Comparison of ENCODE assay signal across 25 cellular contexts in genomic region chr20:36525620-36526365, GRCh38. TPM values are rescaled to one million over a fixed set of nuclear protein-coding genes. Genes with fewer than 3 reads are reported as not detected.
DNase-seq lines count a peak whose midpoint lies in the region; ATAC-seq and TF ChIP-seq lines count a peak whose summit lies in the region.
"Had no signal": no experiment of that assay in that cellular context is flagged by ENCODE, and none has a peak within 500 bp of the region (broad histone marks: within the 10 kb centered on the region; RNA-seq: fewer than 3 reads in every experiment).

No MANE protein-coding gene starts in this region.

- TF ChIP-seq EP300 in gastroesophageal sphincter (IDR thresholded peaks at IDR 0.05) = no peak

- CTCF ChIA-PET in WTC11 (lab: Charles Lee) = interaction anchor here (0.8 to 1.3 kb wide), 3 partner anchors 79 to 310 kb away, joined by 3 to 5 read pairs (median 3); partner anchors contain the start of gene RAB5IF

- no peak overlapping the region for H3K4me3 Mint-ChIP-seq in WTC11
- H3K4me3 Mint-ChIP-seq in stimulated activated memory B cell treated with anti-CD40 and anti-IgM and Interleukin-4, amounts not matched to agents 10 μg/mL and 1 μg/mL and 100 μg/mL, for 72 hours = no peak overlapping the region
- H3K4me3 Mint-ChIP-seq: CD4-positive, alpha-beta T cell; dendritic cell treated with granulocyte-macrophage colony-stimulating factor and Interleukin-4, amounts not matched to agents 40 ng/mL and 50 ng/mL, for 4 days; mesothelial cell of epicardium; nephron had no signal

- H3K4me1 Mint-ChIP-seq in WTC11 = no peaks in the 10 kb centered on the region
- H3K4me1 Mint-ChIP-seq in stimulated activated memory B cell treated with anti-CD40 and anti-IgM and Interleukin-4, amounts not matched to agents 10 μg/mL and 1 μg/mL and 100 μg/mL, for 72 hours = no peaks in the 10 kb centered on the region
- H3K4me1 Mint-ChIP-seq: mesothelial cell of epicardium, nephron had no signal

- no peak overlapping the region for H3K9ac ChIP-seq in BLaER1

- H3K27me3 Mint-ChIP-seq in WTC11 (ENCODE audit: low read depth) = no peaks in the 10 kb centered on the region
- no peaks in the 10 kb centered on the region for H3K27me3 Mint-ChIP-seq in stimulated activated memory B cell treated with anti-CD40 and anti-IgM and Interleukin-4, amounts not matched to agents 10 μg/mL and 1 μg/mL and 100 μg/mL, for 72 hours
- H3K27me3 Mint-ChIP-seq: CD4-positive, alpha-beta T cell; dendritic cell treated with granulocyte-macrophage colony-stimulating factor and Interleukin-4, amounts not matched to agents 40 ng/mL and 50 ng/mL, for 4 days had no signal

- WGBS in gastroesophageal sphincter (ENCODE audit: low coverage in 1 of 2), 2 donors = 72 to 78% methylated on average over 3 to 5 of the region's 17 CpGs

- peaks cover 90% of the 10 kb centered on the region for H3K36me3 ChIP-seq in BLaER1
- H3K36me3 ChIP-seq in gastroesophageal sphincter = peaks cover 0 to 78% of the 10 kb centered on the region in 2 donors

- H3K4me1 ChIP-seq in BLaER1 (peaks cover 21% of the 10 kb centered on the region), gastroesophageal sphincter (peaks cover 0 to 81% (median 3%) of the 10 kb centered on the region in 3 donors)
- H3K4me1 ChIP-seq: breast epithelium, HAP-1 had no signal

- POLR2A ChIA-PET in WTC11 (lab: Charles Lee) = no interaction called here

- DNase-seq in WTC11 (ENCODE audit: low spot score) (no peak), NCI-H748 (lab: John Stamatoyannopoulos, UW; ENCODE audit: unreplicated experiment) (no peak)
- DNase-seq in activated naive CD4-positive, alpha-beta T cell treated with Interleukin-2 at 50 U/mL for 16 hours = no peak
- DNase-seq: activated CD4-positive, alpha-beta T cell treated with anti-CD3 and anti-CD28 coated beads, Interleukin-2, amount 50 U/mL, for 1 hour; CD4-positive, alpha-beta T cell; left lung; MM.1S; NCI-H1436 treated with DMSO at 0.1 percent for 48 hours; NCI-H2171; NCI-H526 treated with DMSO at 0.1 percent for 48 hours; stimulated activated CD4-positive, alpha-beta T cell treated with anti-CD3 and anti-CD28 coated beads, Interleukin-2, amount 100 ng/mL, for 48 hours; stimulated activated naive CD8-positive, alpha-beta T cell treated with anti-CD3 and anti-CD28 coated beads, Interleukin-15, Interleukin-2, amounts not matched to agents 100 U/mL and 50 U/mL, for 24 hours; T-helper 2 cell had no signal

- H3K36me3 Mint-ChIP-seq in WTC11 = peaks cover 21% of the 10 kb centered on the region
- peaks cover 56% of the 10 kb centered on the region for H3K36me3 Mint-ChIP-seq in stimulated activated memory B cell treated with anti-CD40 and anti-IgM and Interleukin-4, amounts not matched to agents 10 μg/mL and 1 μg/mL and 100 μg/mL, for 72 hours

- no peak for TF ChIP-seq POLR2A in gastroesophageal sphincter (IDR thresholded peaks at IDR 0.05)

- no peaks in the 10 kb centered on the region for H3K9me3 Mint-ChIP-seq in WTC11
- H3K9me3 Mint-ChIP-seq in stimulated activated memory B cell treated with anti-CD40 and anti-IgM and Interleukin-4, amounts not matched to agents 10 μg/mL and 1 μg/mL and 100 μg/mL, for 72 hours = no peaks in the 10 kb centered on the region
- H3K9me3 Mint-ChIP-seq: activated T-helper 2 cell treated with anti-CD3 and anti-CD28 coated beads, Interferon-gamma antibody, Interleukin-2, Interleukin-4, amounts not matched to agents 10 μg/mL and 5 μg/mL and 100 μg/mL, durations not matched to agents 14 hours and 24 hours and 36 hours; CD4-positive, alpha-beta T cell; dendritic cell treated with granulocyte-macrophage colony-stimulating factor and Interleukin-4, amounts not matched to agents 40 ng/mL and 50 ng/mL, for 4 days; mesothelial cell of epicardium; nephron had no signal

- peaks cover 15% of the 10 kb centered on the region; the same call in 1 of the 2 replicates for H4K20me1 ChIP-seq in BLaER1

- no peak for TF ChIP-seq CTCF in WTC11 (IDR thresholded peaks at IDR 0.05)
- no peak for TF ChIP-seq CTCF in gastroesophageal sphincter (IDR thresholded peaks at IDR 0.05)

- H3K4me2 ChIP-seq in BLaER1 = peak overlapping the region; percentile 19; the same call in 1 of the 2 replicates

- no peaks in the 10 kb centered on the region for H3K9me3 ChIP-seq in BLaER1
- no peaks in the 10 kb centered on the region for H3K9me3 ChIP-seq in gastroesophageal sphincter
- H3K9me3 ChIP-seq: breast epithelium, HAP-1, left lung had no signal

- no peaks in the 10 kb centered on the region for H3K27me3 ChIP-seq in BLaER1
- no peaks in the 10 kb centered on the region for H3K27me3 ChIP-seq in gastroesophageal sphincter
- H3K27me3 ChIP-seq: breast epithelium, left lung had no signal

- H3K27ac Mint-ChIP-seq in WTC11 = peak overlapping the region; percentile 79
- H3K27ac Mint-ChIP-seq in stimulated activated memory B cell treated with anti-CD40 and anti-IgM and Interleukin-4, amounts not matched to agents 10 μg/mL and 1 μg/mL and 100 μg/mL, for 72 hours = peak overlapping the region; percentile 40
- H3K27ac Mint-ChIP-seq: activated T-helper 2 cell treated with anti-CD3 and anti-CD28 coated beads, Interferon-gamma antibody, Interleukin-2, Interleukin-4, amounts not matched to agents 10 μg/mL and 5 μg/mL and 100 μg/mL, durations not matched to agents 14 hours and 24 hours and 36 hours; CD4-positive, alpha-beta T cell; dendritic cell treated with granulocyte-macrophage colony-stimulating factor and Interleukin-4, amounts not matched to agents 40 ng/mL and 50 ng/mL, for 4 days had no signal

- H3K4me3 ChIP-seq in BLaER1 (no peak overlapping the region), gastroesophageal sphincter (no peak overlapping the region)
- H3K4me3 ChIP-seq: breast epithelium, HAP-1, left lung, SK-N-MC, skin epidermis had no signal

- ATAC-seq in WTC11 = no peak
- peak; percentile 10 for ATAC-seq in gastroesophageal sphincter
- no peak for ATAC-seq in stimulated activated memory B cell treated with anti-CD40 and anti-IgM and Interleukin-4, amounts not matched to agents 10 μg/mL and 1 μg/mL and 100 μg/mL, for 72 hours
- no peak for ATAC-seq in HG03469 (IDR thresholded peaks at IDR 0.05; ENCODE audit: unreplicated experiment)
- ATAC-seq: left lung; stimulated activated naive CD8-positive, alpha-beta T cell treated with anti-CD3 and anti-CD28 coated beads, Interleukin-15, Interleukin-2, amounts not matched to agents 100 U/mL and 50 U/mL, for 24 hours had no signal

- H3K27ac ChIP-seq in BLaER1 = peak overlapping the region; percentile 51; the same call in 1 of the 2 replicates
- peak overlapping the region in 3 of 4 donors; percentile 77 to 83 (median 78) for H3K27ac ChIP-seq in gastroesophageal sphincter
- H3K27ac ChIP-seq: breast epithelium, left lung, SK-N-MC had no signal

TF ChIP-seq in WTC11, 78 proteins besides CTCF, POLR2A, EP300 and RAD21 (continues in another document):
- no peak for TF ChIP-seq MYBL2 (CRISPR knock-in tag; IDR thresholded peaks at IDR 0.05)
- no peak for TF ChIP-seq SP1 (CRISPR knock-in tag; conservative IDR thresholded peaks at IDR 0.05)
- TF ChIP-seq NR2C2 (CRISPR knock-in tag; IDR thresholded peaks at IDR 0.05) = no peak
- no peak for TF ChIP-seq SMAD3 (CRISPR knock-in tag; IDR thresholded peaks at IDR 0.05; ENCODE audit: borderline replicate concordance)
- TF ChIP-seq ZNF317 (CRISPR knock-in tag; IDR thresholded peaks at IDR 0.05; ENCODE audit: borderline replicate concordance, low read depth) = no peak
- TF ChIP-seq, protein P1, sequence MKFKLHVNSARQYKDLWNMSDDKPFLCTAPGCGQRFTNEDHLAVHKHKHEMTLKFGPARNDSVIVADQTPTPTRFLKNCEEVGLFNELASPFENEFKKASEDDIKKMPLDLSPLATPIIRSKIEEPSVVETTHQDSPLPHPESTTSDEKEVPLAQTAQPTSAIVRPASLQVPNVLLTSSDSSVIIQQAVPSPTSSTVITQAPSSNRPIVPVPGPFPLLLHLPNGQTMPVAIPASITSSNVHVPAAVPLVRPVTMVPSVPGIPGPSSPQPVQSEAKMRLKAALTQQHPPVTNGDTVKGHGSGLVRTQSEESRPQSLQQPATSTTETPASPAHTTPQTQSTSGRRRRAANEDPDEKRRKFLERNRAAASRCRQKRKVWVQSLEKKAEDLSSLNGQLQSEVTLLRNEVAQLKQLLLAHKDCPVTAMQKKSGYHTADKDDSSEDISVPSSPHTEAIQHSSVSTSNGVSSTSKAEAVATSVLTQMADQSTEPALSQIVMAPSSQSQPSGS (CRISPR knock-in tag; IDR thresholded peaks at IDR 0.05; ENCODE audit: borderline replicate concordance, low read depth) = no peak
- TF ChIP-seq MAX (CRISPR knock-in tag; IDR thresholded peaks at IDR 0.05) = no peak
- TF ChIP-seq ZNF416 (CRISPR knock-in tag; IDR thresholded peaks at IDR 0.05) = no peak
- TF ChIP-seq FOXJ3 (CRISPR knock-in tag; IDR thresholded peaks at IDR 0.05; ENCODE audit: borderline replicate concordance) = no peak
- no peak for TF ChIP-seq ESRRA (CRISPR knock-in tag; IDR thresholded peaks at IDR 0.05; ENCODE audit: borderline replicate concordance)
- TF ChIP-seq, protein P2, sequence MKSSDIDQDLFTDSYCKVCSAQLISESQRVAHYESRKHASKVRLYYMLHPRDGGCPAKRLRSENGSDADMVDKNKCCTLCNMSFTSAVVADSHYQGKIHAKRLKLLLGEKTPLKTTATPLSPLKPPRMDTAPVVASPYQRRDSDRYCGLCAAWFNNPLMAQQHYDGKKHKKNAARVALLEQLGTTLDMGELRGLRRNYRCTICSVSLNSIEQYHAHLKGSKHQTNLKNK (CRISPR knock-in tag; IDR thresholded peaks at IDR 0.05) = no peak
- TF ChIP-seq SOX15 (CRISPR knock-in tag; IDR thresholded peaks at IDR 0.05) = no peak
- no peak for TF ChIP-seq HMGXB4 (CRISPR knock-in tag; IDR thresholded peaks at IDR 0.05)

RNA-seq across cellular contexts. Expression of gene MYL9, which starts 15.5 kb away (rescaled TPM):
- total RNA-seq in WTC11 (2021) (52.5 to 57.7 TPM (median 54.7 TPM) in 3 replicates), gastroesophageal sphincter (1,000 to 10,000 TPM; 1,087 to 2,842 (median 1,707) TPM)
- total RNA-seq: CD4-positive, alpha-beta T cell had no signal

RNA-seq across cellular contexts. Expression of gene TGIF2, which starts 47.6 kb away (rescaled TPM):
- total RNA-seq in WTC11 (2021) (71.1 to 88.9 TPM (median 80.3 TPM) in 3 replicates), gastroesophageal sphincter (10 to 100 TPM in 2 of 4 donors, 1 to 10 TPM in 2; 7.2 to 14.0 (median 9.4) TPM)

Comparison
In these comparisons a context has a peak if more than half of its experiments do, and no peak if none do; other contexts are left out.
1. RNA of gene MYL9, which starts 15.5 kb away (total RNA-seq): 1,087 to 2,842 TPM in gastroesophageal sphincter; 52.5 to 57.7 TPM in WTC11; every median in the first group is over 10 times any median in the second.